Comparison of ENCODE assay signal across 8 cellular contexts in the genomic region with DNA sequence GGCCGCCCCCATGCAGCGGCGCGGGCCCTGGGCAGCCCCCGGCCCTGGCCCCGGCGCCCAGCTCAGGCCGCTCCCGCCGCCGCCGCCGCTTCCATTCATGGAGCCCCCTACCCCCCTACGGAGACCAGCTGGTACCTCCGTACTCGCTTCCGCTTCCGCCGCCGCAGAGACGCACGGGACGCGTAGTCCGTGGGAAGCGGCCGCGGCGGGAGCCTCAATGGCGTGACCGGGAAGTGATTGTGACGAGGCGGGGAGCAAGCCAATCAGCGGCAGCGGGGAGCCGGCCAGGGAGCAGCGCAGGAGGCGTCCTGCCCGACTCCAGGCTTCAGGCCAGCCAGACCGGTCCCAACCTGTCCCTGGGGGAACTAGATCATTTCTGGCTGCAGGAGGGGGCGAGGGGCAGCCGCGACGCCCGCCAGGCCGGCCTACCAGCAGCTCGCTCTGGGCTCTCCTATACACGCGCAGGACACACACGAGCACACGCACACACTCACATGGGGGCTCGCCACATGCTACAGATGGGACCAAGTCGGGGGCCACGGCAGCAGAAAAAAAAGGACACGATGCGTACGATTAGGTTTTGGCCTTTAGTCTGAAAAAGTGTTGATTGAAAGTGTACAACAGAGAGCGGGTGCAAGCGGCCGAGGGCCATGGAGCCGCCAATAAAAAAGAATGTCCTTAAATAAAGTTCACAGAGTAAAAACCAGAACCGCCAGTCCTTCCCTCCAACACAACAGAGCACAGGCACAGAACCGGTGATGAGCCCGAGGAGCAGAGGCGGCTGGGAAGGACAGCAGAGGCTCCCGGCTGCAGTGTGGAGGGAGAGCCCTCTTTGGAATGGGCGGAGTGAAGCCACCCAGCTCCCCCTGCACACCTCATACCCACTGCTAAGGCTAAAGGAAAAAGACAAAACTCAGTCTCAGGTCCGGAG.
A peak's percentile ranks its signal among the peaks of the same experiment; 100 is the strongest.
DNase-seq lines count a peak whose midpoint lies in the region; TF ChIP-seq lines count a peak whose summit lies in the region.

A gene with protein sequence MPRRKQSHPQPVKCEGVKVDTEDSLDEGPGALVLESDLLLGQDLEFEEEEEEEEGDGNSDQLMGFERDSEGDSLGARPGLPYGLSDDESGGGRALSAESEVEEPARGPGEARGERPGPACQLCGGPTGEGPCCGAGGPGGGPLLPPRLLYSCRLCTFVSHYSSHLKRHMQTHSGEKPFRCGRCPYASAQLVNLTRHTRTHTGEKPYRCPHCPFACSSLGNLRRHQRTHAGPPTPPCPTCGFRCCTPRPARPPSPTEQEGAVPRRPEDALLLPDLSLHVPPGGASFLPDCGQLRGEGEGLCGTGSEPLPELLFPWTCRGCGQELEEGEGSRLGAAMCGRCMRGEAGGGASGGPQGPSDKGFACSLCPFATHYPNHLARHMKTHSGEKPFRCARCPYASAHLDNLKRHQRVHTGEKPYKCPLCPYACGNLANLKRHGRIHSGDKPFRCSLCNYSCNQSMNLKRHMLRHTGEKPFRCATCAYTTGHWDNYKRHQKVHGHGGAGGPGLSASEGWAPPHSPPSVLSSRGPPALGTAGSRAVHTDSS (minus strand): TSS at position 109 of the 931 bp plus-strand sequence. CDS start 208 bp downstream, outside the sequence.

- H3K9me2 ChIP-seq in DOHH2 (replicated peaks; ENCODE audit: control insufficient read depth, low read length) (no peaks in the 10 kb centered on the region), MM.1S (replicated peaks; ENCODE audit: insufficient read depth, low read length) (no peaks in the 10 kb centered on the region)

- no peaks in the 10 kb centered on the region for H4K20me1 ChIP-seq in DOHH2 (ENCODE audit: control insufficient read depth, insufficient read depth, low read depth, low read length)
- H4K20me1 ChIP-seq in MM.1S (ENCODE audit: insufficient read depth, low read length): no peaks in the 10 kb centered on the region

- H3K9me3 ChIP-seq in DOHH2 (ENCODE audit: control insufficient read depth, insufficient read depth, low read length): no peaks in the 10 kb centered on the region
- no peaks in the 10 kb centered on the region for H3K9me3 ChIP-seq in MM.1S (replicated peaks; ENCODE audit: insufficient read depth, low read length)
- H3K9me3 ChIP-seq in neuron (ENCODE audit: low read length): no peaks in the 10 kb centered on the region

- H3K27me3 ChIP-seq in DOHH2 (ENCODE audit: control insufficient read depth, low read length) (no peaks in the 10 kb centered on the region), MM.1S (replicated peaks; ENCODE audit: insufficient read depth, low read length) (no peaks in the 10 kb centered on the region), neuron (ENCODE audit: insufficient read depth, low read length) (no peaks in the 10 kb centered on the region)

- peak within 1 kb of the TSS; percentile 76 for H3K9ac ChIP-seq in MM.1S (ENCODE audit: low read length)

- peaks cover 86% of the 10 kb centered on the region for H3K36me3 ChIP-seq in DOHH2 (ENCODE audit: control insufficient read depth, low read length)
- peaks cover 6% of the 10 kb centered on the region for H3K36me3 ChIP-seq in MM.1S (replicated peaks; ENCODE audit: insufficient read depth, low read length)
- H3K36me3 ChIP-seq in neuron (ENCODE audit: insufficient read depth, low read length): peaks cover 77% of the 10 kb centered on the region

- H3K79me2 ChIP-seq in DOHH2 (ENCODE audit: control insufficient read depth, low read length) (peaks cover 9% of the 10 kb centered on the region), MM.1S (ENCODE audit: low read length) (peaks cover 35% of the 10 kb centered on the region)

- H3K27ac ChIP-seq in DOHH2 (ENCODE audit: low read depth, low read length): peak within 1 kb of the TSS; percentile 66
- H3K27ac ChIP-seq in MM.1S (ENCODE audit: low read length): peak within 1 kb of the TSS; percentile 37; the same call in 1 of the 2 replicates

- no peak for TF ChIP-seq CTCF in DOHH2 (IDR thresholded peaks at IDR 0.05; ENCODE audit: low read depth, low read length, poor library complexity, severe bottlenecking)
- TF ChIP-seq CTCF in MM.1S (IDR thresholded peaks at IDR 0.05; ENCODE audit: low read length): no peak
- no peak for TF ChIP-seq CTCF in foreskin fibroblast (IDR thresholded peaks at IDR 0.05; ENCODE audit: low read depth, low read length)

- H3K4me2 ChIP-seq in DOHH2 (ENCODE audit: low read length) (peak within 1 kb of the TSS; percentile 86), MM.1S (ENCODE audit: low read depth, low read length) (peak within 1 kb of the TSS; percentile 74)

- H3K4me1 ChIP-seq in DOHH2 (ENCODE audit: control insufficient read depth, low read length) (peaks cover 23% of the 10 kb centered on the region), MM.1S (ENCODE audit: low read length) (no peaks in the 10 kb centered on the region), neuron (ENCODE audit: insufficient read depth, low read length) (peaks cover 26% of the 10 kb centered on the region)

- H3F3A ChIP-seq in DOHH2 (ENCODE audit: control insufficient read depth, insufficient read depth) (peaks cover 28% of the 10 kb centered on the region), MM.1S (ENCODE audit: insufficient read depth, low read length) (peaks cover 29% of the 10 kb centered on the region)

- DNase-seq in GOT3 (lab: John Stamatoyannopoulos, UW) (peak; percentile 70), MM.1S (peak; percentile 83), SIG-M5 (lab: John Stamatoyannopoulos, UW) (peak; percentile 38), foreskin fibroblast (peak; percentile 96 to 99), stromal cell of bone marrow (ENCODE audit: low read depth) (peak; percentile 93)
- peak; percentile 78 for DNase-seq in activated gamma-delta T cell treated with anti-CD3 and anti-CD28 coated beads, Interleukin-2, amount 50 U/mL, for 16 hours (ENCODE audit: low read depth)

- H3K4me3 ChIP-seq in DOHH2 (ENCODE audit: low read length) (peak within 1 kb of the TSS; percentile 81), MM.1S (ENCODE audit: low read length) (peak within 1 kb of the TSS; percentile 93), foreskin fibroblast (ENCODE audit: low read depth in 1 of 2, low read length in 2 of 2) (peak within 1 kb of the TSS; percentile 66 to 68), neuron (ENCODE audit: low read length) (peak within 1 kb of the TSS; percentile 73)

- peak within 1 kb of the TSS; percentile 74 for H2AFZ ChIP-seq in MM.1S (ENCODE audit: low read length)
- H2AFZ ChIP-seq in neuron (ENCODE audit: low read depth, low read length): no peak within 1 kb of the TSS

Comparison
In these comparisons a context has a peak if more than half of its experiments do, and no peak if none do; other contexts are left out.
1. Peak in every context shown above with its lines: DNase-seq, H3K4me3 ChIP-seq and H3K27ac ChIP-seq.
2. DNase-seq: peak in every context shown above with its lines; median percentile 98 in foreskin fibroblast; 93 in stromal cell of bone marrow; 83 in MM.1S; 78 in activated gamma-delta T cell treated with anti-CD3 and anti-CD28 coated beads, Interleukin-2, amount 50 U/mL, for 16 hours; 70 in GOT3; 38 in SIG-M5.